ENCODE assay signal across 18 cellular contexts in the genomic region with DNA sequence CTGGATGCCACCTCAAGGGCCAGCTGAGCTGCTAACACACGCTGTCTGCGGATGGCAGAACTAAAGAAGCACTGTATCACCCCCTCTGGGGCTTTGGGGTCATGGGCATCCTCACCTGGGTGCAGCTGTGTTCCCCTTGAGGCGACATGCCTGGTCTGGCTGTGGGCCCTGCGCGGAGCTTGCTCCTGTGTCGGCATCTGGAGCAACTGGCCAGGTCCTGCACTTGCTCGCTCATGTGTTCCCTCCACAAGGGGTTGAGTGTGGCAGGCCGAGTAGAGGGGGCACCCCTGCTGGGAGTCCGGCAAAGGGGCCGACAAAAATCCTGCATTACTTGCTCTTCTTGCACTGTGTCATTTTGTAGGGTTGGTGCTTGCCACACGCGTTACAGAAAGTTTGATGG.
DNase-seq lines count a peak whose midpoint lies in the region; ATAC-seq, FAIRE-seq and TF ChIP-seq lines count a peak whose summit lies in the region.
"Had no signal": no experiment of that assay in that cellular context is flagged by ENCODE, and none has a peak within 500 bp of the region (broad histone marks: within the 10 kb centered on the region; RNA-seq: fewer than 3 reads in every experiment).

No MANE protein-coding gene starts in this region.

- H3K9ac ChIP-seq in H1 (replicated peaks in 1 of 4; ENCODE audit: extremely low read depth in 1 of 4, low read depth in 3 of 4, low read length in 3 of 4) (no peak overlapping the region), neuronal stem cell (ENCODE audit: low read depth, low read length, poor library complexity) (peak overlapping the region; percentile 1)
- H3K9ac ChIP-seq: BLaER1 treated with 17β-estradiol and CSF1 and Interleukin-3, amounts not matched to agents 10 nM and 100 nM had no signal

- H3K4me2 ChIP-seq in H1 (ENCODE audit: insufficient read depth in 1 of 2, low read depth in 2 of 2, low read length in 2 of 2) (no peak overlapping the region), neuronal stem cell (ENCODE audit: insufficient read depth, low read length, poor library complexity, severe bottlenecking) (no peak overlapping the region)
- H3K4me2 ChIP-seq: BLaER1 treated with 17β-estradiol and CSF1 and Interleukin-3, amounts not matched to agents 10 nM and 100 nM had no signal

- no peaks in the 10 kb centered on the region for H3K27me3 Mint-ChIP-seq in natural killer cell treated with Interleukin-12 subunit alpha and Interleukin-12 subunit beta and Interleukin-15 and Interleukin-18, amount 100 ng/mL, for 72 hours
- no peaks in the 10 kb centered on the region for H3K27me3 Mint-ChIP-seq in natural killer cell (ENCODE audit: low read depth in 2 of 2)
- H3K27me3 Mint-ChIP-seq: B cell had no signal

- TF ChIP-seq EP300 in H1 (IDR thresholded peaks at IDR 0.05; ENCODE audit: borderline replicate concordance in 1 of 2, low read depth in 2 of 2, low read length in 2 of 2): no peak
- TF ChIP-seq EP300 in sigmoid colon (IDR thresholded peaks at IDR 0.05): no peak

- H2BK5ac ChIP-seq in H1 (ENCODE audit: low read depth, low read length): no peak overlapping the region
- no peak overlapping the region for H2BK5ac ChIP-seq in neuronal stem cell (ENCODE audit: low read length)

- peak; percentile 9 to 36 for ATAC-seq in natural killer cell treated with Interleukin-12 subunit alpha and Interleukin-12 subunit beta and Interleukin-15 and Interleukin-18, amount 100 ng/mL, for 72 hours
- ATAC-seq in natural killer cell (no peak), upper lobe of right lung (peak; percentile 14)
- ATAC-seq: CD8-positive, alpha-beta T cell had no signal

- H2BK120ac ChIP-seq in H1 (replicated peaks; ENCODE audit: low read depth, low read length): no peak overlapping the region
- no peak overlapping the region for H2BK120ac ChIP-seq in neuronal stem cell (ENCODE audit: low read depth, low read length)

- no peak overlapping the region for H3K18ac ChIP-seq in H1 (ENCODE audit: extremely low read depth, low read length)
- peak overlapping the region; percentile 11 for H3K18ac ChIP-seq in neuronal stem cell (ENCODE audit: low read length)

- H4K5ac ChIP-seq in H1 (ENCODE audit: insufficient read length, low read depth, low read length): no peak overlapping the region

- no peak overlapping the region for H3K4me3 ChIP-seq in H1 (ENCODE audit: extremely low read depth in 1 of 4, insufficient read depth in 2 of 4, low read depth in 3 of 4, low read length in 4 of 4)
- H3K4me3 ChIP-seq in neuronal stem cell (ENCODE audit: low read length in 2 of 2): no peak overlapping the region
- no peak overlapping the region for H3K4me3 ChIP-seq in upper lobe of right lung
- H3K4me3 ChIP-seq in sigmoid colon: no peak overlapping the region
- H3K4me3 ChIP-seq: BLaER1 treated with 17β-estradiol and CSF1 and Interleukin-3, amounts not matched to agents 10 nM and 100 nM; GM12878 had no signal

- POLR2A ChIA-PET in H1 (lab: Charles Lee; ENCODE audit: partially characterized antibody): no interaction called here

- FAIRE-seq in H1 (lab: Jason Lieb, UNC): no peak
- FAIRE-seq: GM12878 had no signal

- H3K27ac ChIP-seq in H1 (ENCODE audit: low read depth, low read length): no peak overlapping the region
- H3K27ac ChIP-seq in neuronal stem cell (replicated peaks; ENCODE audit: low read length): no peak overlapping the region
- no peak overlapping the region for H3K27ac ChIP-seq in upper lobe of right lung
- H3K27ac ChIP-seq in sigmoid colon: no peak overlapping the region
- H3K27ac ChIP-seq: BLaER1 treated with 17β-estradiol and CSF1 and Interleukin-3, amounts not matched to agents 10 nM and 100 nM; HL-60 had no signal

- H3K4me1 ChIP-seq in H1 (replicated peaks in 1 of 4; ENCODE audit: control insufficient read depth in 3 of 4, insufficient read depth in 4 of 4, low read length in 3 of 4) (peaks cover 0 to 11% (median 6%) of the 10 kb centered on the region in 4 experiments; a peak in 4 of 7 replicates), neuronal stem cell (ENCODE audit: control insufficient read depth in 2 of 2, insufficient read depth in 1 of 2, low read depth in 1 of 2, low read length in 2 of 2) (no peaks in the 10 kb centered on the region), upper lobe of right lung (no peaks in the 10 kb centered on the region), sigmoid colon (no peaks in the 10 kb centered on the region)

- H2BK12ac ChIP-seq in H1 (ENCODE audit: low read depth, low read length) (no peak overlapping the region), neuronal stem cell (ENCODE audit: low read length) (no peak overlapping the region)

- no peaks in the 10 kb centered on the region for H3K23me2 ChIP-seq in H1 (ENCODE audit: low read depth, low read length)

- no peak for TF ChIP-seq POLR2A in H1 (IDR thresholded peaks at IDR 0.05; ENCODE audit: control extremely low read depth in 1 of 2, low read depth in 2 of 2, low read length in 2 of 2)
- no peak for TF ChIP-seq POLR2A in sigmoid colon (IDR thresholded peaks at IDR 0.05)

- H4K20me1 ChIP-seq in H1 (replicated peaks in 1 of 2; ENCODE audit: control insufficient read depth in 1 of 2, insufficient read depth in 2 of 2, low read length in 2 of 2): no peaks in the 10 kb centered on the region

- H3K4me3 Mint-ChIP-seq in natural killer cell treated with Interleukin-12 subunit alpha and Interleukin-12 subunit beta and Interleukin-15 and Interleukin-18, amount 100 ng/mL, for 72 hours: no peak overlapping the region
- H3K4me3 Mint-ChIP-seq in natural killer cell: no peak overlapping the region
- H3K4me3 Mint-ChIP-seq: B cell; CD8-positive, alpha-beta T cell had no signal

- H4K91ac ChIP-seq in H1 (replicated peaks; ENCODE audit: insufficient read length, low read length) (no peak overlapping the region), neuronal stem cell (ENCODE audit: low read depth, low read length, poor library complexity) (no peak overlapping the region)

- intact Hi-C loops in natural killer cell (cut with micrococcal nuclease) (no loop called here), upper lobe of right lung (cut with DNase I) (no loop called here), sigmoid colon (cut with DNase I) (no loop called here)

- no peaks in the 10 kb centered on the region for H3K9me3 ChIP-seq in H1 (ENCODE audit: insufficient read depth in 2 of 2, low read depth in 1 of 2, low read length in 1 of 2)
- no peaks in the 10 kb centered on the region for H3K9me3 ChIP-seq in neuronal stem cell (replicated peaks in 1 of 2; ENCODE audit: control insufficient read depth in 2 of 2, insufficient read depth in 1 of 2, low read depth in 1 of 2, low read length in 2 of 2)
- H3K9me3 ChIP-seq in upper lobe of right lung: no peaks in the 10 kb centered on the region
- no peaks in the 10 kb centered on the region for H3K9me3 ChIP-seq in sigmoid colon

- no peak overlapping the region for H3K4ac ChIP-seq in H1 (replicated peaks; ENCODE audit: insufficient read length, low read depth, low read length)
- no peak overlapping the region for H3K4ac ChIP-seq in neuronal stem cell (ENCODE audit: low read length)

- no peak for TF ChIP-seq CTCF in natural killer cell (IDR thresholded peaks at IDR 0.05)
- TF ChIP-seq CTCF in H1 (IDR thresholded peaks at IDR 0.05; ENCODE audit: control extremely low read depth in 1 of 3, insufficient read depth in 1 of 3, low read depth in 1 of 3, low read length in 3 of 3): no peak
- TF ChIP-seq CTCF in upper lobe of right lung (IDR thresholded peaks at IDR 0.05): no peak
- TF ChIP-seq CTCF in sigmoid colon (IDR thresholded peaks at IDR 0.05): no peak

- H3K27me3 ChIP-seq in H1 (replicated peaks in 1 of 4; ENCODE audit: control insufficient read depth in 3 of 4, extremely low read depth in 1 of 4, insufficient read depth in 3 of 4, low read length in 3 of 4) (no peaks in the 10 kb centered on the region), neuronal stem cell (ENCODE audit: control insufficient read depth in 3 of 3, insufficient read depth in 3 of 3, low read depth in 1 of 3, low read length in 3 of 3) (no peaks in the 10 kb centered on the region), upper lobe of right lung (no peaks in the 10 kb centered on the region), sigmoid colon (no peaks in the 10 kb centered on the region)
- H3K27me3 ChIP-seq: BLaER1 treated with 17β-estradiol and CSF1 and Interleukin-3, amounts not matched to agents 10 nM and 100 nM had no signal

- H3K36me3 ChIP-seq in H1 (ENCODE audit: control insufficient read depth in 2 of 4, insufficient read depth in 4 of 4, low read length in 3 of 4): no peaks in the 10 kb centered on the region
- no peaks in the 10 kb centered on the region for H3K36me3 ChIP-seq in neuronal stem cell (replicated peaks in 1 of 2; ENCODE audit: control insufficient read depth in 2 of 2, insufficient read depth in 2 of 2, low read length in 2 of 2)
- no peaks in the 10 kb centered on the region for H3K36me3 ChIP-seq in upper lobe of right lung
- no peaks in the 10 kb centered on the region for H3K36me3 ChIP-seq in sigmoid colon

- H3K56ac ChIP-seq in H1 (replicated peaks; ENCODE audit: insufficient read length, low read depth, low read length): no peak overlapping the region

- H2AK5ac ChIP-seq in H1 (ENCODE audit: low read depth, low read length): peak overlapping the region; percentile 88; the same call in 1 of the 2 replicates
- peak overlapping the region; percentile 25 for H2AK5ac ChIP-seq in neuronal stem cell (ENCODE audit: low read depth, low read length)

- H3K9me3 Mint-ChIP-seq in natural killer cell treated with Interleukin-12 subunit alpha and Interleukin-12 subunit beta and Interleukin-15 and Interleukin-18, amount 100 ng/mL, for 72 hours: peaks cover 3% of the 10 kb centered on the region
- no peaks in the 10 kb centered on the region for H3K9me3 Mint-ChIP-seq in natural killer cell
- H3K9me3 Mint-ChIP-seq: CD8-positive, alpha-beta T cell had no signal

- H2AFZ ChIP-seq in H1 (ENCODE audit: low read length) (no peak overlapping the region), neuronal stem cell (ENCODE audit: low read length) (no peak overlapping the region)

- H3K23ac ChIP-seq in H1 (ENCODE audit: insufficient read length): no peak overlapping the region
- H3K23ac ChIP-seq in neuronal stem cell (ENCODE audit: low read depth, low read length, poor library complexity): no peak overlapping the region

- 0 out of 4 replicates have a peak, but pooled peaks cover 0 to 2% of the 10 kb centered on the region in 2 experiments for H3K79me2 ChIP-seq in H1 (ENCODE audit: control insufficient read depth in 1 of 2, insufficient read depth in 2 of 2, low read length in 2 of 2)

- 92% methylated on average over 12 of the region's 12 CpGs; no CpG with 5 or more reads in 1 of the 2 experiments for WGBS in H1 (ENCODE audit: extremely low coverage in 1 of 2, insufficient coverage in 1 of 2, insufficient read length in 1 of 2, insufficient replicate concordance in 2 of 2, low coverage in 1 of 2, low lambda C conversion rate in 2 of 2, missing lambda C conversion rate in 1 of 2), 2 experiments
- WGBS in neuronal stem cell (ENCODE audit: extremely low coverage in 2 of 2, insufficient read length in 2 of 2, insufficient replicate concordance in 1 of 2), 2 donors: no CpG with 5 or more reads among the region's 12 CpGs
- WGBS in sigmoid colon, 2 donors: 98 to 99% methylated on average over 12 of the region's 12 CpGs

- peaks cover 28 to 34% of the 10 kb centered on the region in 2 donors for H3K4me1 Mint-ChIP-seq in natural killer cell treated with Interleukin-12 subunit alpha and Interleukin-12 subunit beta and Interleukin-15 and Interleukin-18, amount 100 ng/mL, for 72 hours (ENCODE audit: low read depth in 2 of 2)
- peaks cover 38 to 40% of the 10 kb centered on the region in 2 donors for H3K4me1 Mint-ChIP-seq in natural killer cell

- H2BK20ac ChIP-seq in H1 (ENCODE audit: low read length): peak overlapping the region; percentile 8; the same call in 1 of the 2 replicates

- peaks cover 7% of the 10 kb centered on the region for H3K36me3 Mint-ChIP-seq in natural killer cell treated with Interleukin-12 subunit alpha and Interleukin-12 subunit beta and Interleukin-15 and Interleukin-18, amount 100 ng/mL, for 72 hours
- H3K36me3 Mint-ChIP-seq in natural killer cell: no peaks in the 10 kb centered on the region

- DNase-seq in natural killer cell treated with Interleukin-12 subunit alpha and Interleukin-12 subunit beta and Interleukin-15 and Interleukin-18, amount 100 ng/mL, for 72 hours (ENCODE audit: low spot score): no peak
- DNase-seq in natural killer cell (no peak), H1 (ENCODE audit: low read depth in 1 of 2, low spot score in 2 of 2) (no peak), neuronal stem cell (ENCODE audit: low spot score) (no peak), upper lobe of right lung (no peak), GM03348 (ENCODE audit: low spot score) (no peak), sigmoid colon (no peak), pons (ENCODE audit: low spot score) (no peak)
- DNase-seq: Calu3; CD8-positive, alpha-beta T cell; DMS79 treated with DMSO at 0.1 percent for 48 hours; GF-D8; HCEC 1CT; IMR-90 had no signal

- CTCF ChIA-PET in H1 (lab: Charles Lee; ENCODE audit: partially characterized antibody): no interaction called here

- H4K8ac ChIP-seq in H1 (ENCODE audit: extremely low read depth, insufficient read depth, low read length): no peak overlapping the region
- H4K8ac ChIP-seq in neuronal stem cell (ENCODE audit: low read depth, low read length): no peak overlapping the region

- no peak for TF ChIP-seq RAD21 in H1 (IDR thresholded peaks at IDR 0.05 in 1 of 2, conservative IDR thresholded peaks at IDR 0.05 in 1 of 2; ENCODE audit: low read depth in 2 of 2, low read length in 2 of 2)

- H3K14ac ChIP-seq in H1 (ENCODE audit: insufficient read length) (no peak overlapping the region), neuronal stem cell (ENCODE audit: low read length) (no peak overlapping the region)

- peak overlapping the region; percentile 10 to 32 for H3K27ac Mint-ChIP-seq in natural killer cell treated with Interleukin-12 subunit alpha and Interleukin-12 subunit beta and Interleukin-15 and Interleukin-18, amount 100 ng/mL, for 72 hours
- H3K27ac Mint-ChIP-seq in natural killer cell: no peak overlapping the region
- H3K27ac Mint-ChIP-seq: B cell; CD8-positive, alpha-beta T cell had no signal

- no peaks in the 10 kb centered on the region; the same call in 1 of the 2 replicates for H3K79me1 ChIP-seq in H1 (ENCODE audit: low read depth, low read length)
- H3K79me1 ChIP-seq in neuronal stem cell (ENCODE audit: low read depth, low read length): no peaks in the 10 kb centered on the region

- H2BK15ac ChIP-seq in H1 (ENCODE audit: low read length): no peak overlapping the region; the same call in 1 of the 2 replicates
- H2BK15ac ChIP-seq in neuronal stem cell (ENCODE audit: low read length): no peak overlapping the region

Comparison
In these comparisons a context has a peak if more than half of its experiments do, and no peak if none do; other contexts are left out.
1. ATAC-seq: peak in natural killer cell treated with Interleukin-12 subunit alpha and Interleukin-12 subunit beta and Interleukin-15 and Interleukin-18, amount 100 ng/mL, for 72 hours (2 of 2) and upper lobe of right lung (single experiment); none in natural killer cell (0 of 3).
2. H3K27ac Mint-ChIP-seq: peak in natural killer cell treated with Interleukin-12 subunit alpha and Interleukin-12 subunit beta and Interleukin-15 and Interleukin-18, amount 100 ng/mL, for 72 hours (2 of 2); none in natural killer cell (0 of 2).